Comparison of ENCODE assay signal across 15 cellular contexts in genomic region chr9:93292288-93292615, GRCh38.
"Had no signal": no experiment of that assay in that cellular context is flagged by ENCODE, and none has a peak within 500 bp of the region (broad histone marks: within the 10 kb centered on the region; RNA-seq: fewer than 3 reads in every experiment).

No MANE protein-coding gene starts in this region.

- H3K36me3 ChIP-seq: lower lobe of right lung, neutrophil had no signal

- DNase-seq: foreskin melanocyte; left cardiac atrium; left ventricle myocardium inferior; lower lobe of right lung; sigmoid colon; stimulated activated CD4-positive, alpha-beta T cell treated with anti-CD3 and anti-CD28 coated beads, Interleukin-2, amount 100 ng/mL, for 24 hours; stimulated activated CD4-positive, alpha-beta T cell treated with anti-CD3 and anti-CD28 coated beads, Interleukin-4, amount 100 ng/mL, for 4 hours; stimulated activated naive B cell treated with anti-CD40 and anti-IgM and Interleukin-4, amounts not matched to agents 10 μg/mL and 1 μg/mL and 100 μg/mL, for 72 hours; stomach; substantia nigra; trophoblast cell had no signal

- H3K4me1 ChIP-seq: lower lobe of right lung had no signal

- H3K27ac ChIP-seq: hepatocyte, left ventricle myocardium inferior, lower lobe of right lung, neutrophil, right atrium auricular region, sigmoid colon, skin epidermis, stomach had no signal

- H3K9me3 ChIP-seq: left ventricle myocardium inferior, lower lobe of right lung, neutrophil, right atrium auricular region, sigmoid colon, stomach had no signal

- H3K4me3 ChIP-seq: hepatocyte, left ventricle myocardium inferior, lower lobe of right lung, right atrium auricular region, sigmoid colon, skin epidermis, stomach had no signal

- H3K27me3 ChIP-seq: hepatocyte, right atrium auricular region, sigmoid colon, stomach had no signal

- H2AFZ ChIP-seq: hepatocyte had no signal

- H3K79me2 ChIP-seq: hepatocyte had no signal

- H3K4me2 ChIP-seq: hepatocyte had no signal
